2 cellular contexts compared by ENCODE assay signal in genomic region chr15:57373251-57373881, GRCh38.
A peak's percentile ranks its signal among the peaks of the same experiment; 100 is the strongest.
TF ChIP-seq lines count a peak whose summit lies in the region.

No MANE protein-coding gene starts in this region.

TF ChIP-seq in HepG2, 621 proteins besides CTCF, POLR2A, EP300 and RAD21:
- TF ChIP-seq SRSF9 (IDR thresholded peaks at IDR 0.05; ENCODE audit: borderline replicate concordance, insufficient read depth, low read depth, low read length, poor library complexity, severe bottlenecking) (no peak), HHEX (CRISPR knock-in tag; IDR thresholded peaks at IDR 0.05) (no peak), ZNF704 (CRISPR knock-in tag; IDR thresholded peaks at IDR 0.05; ENCODE audit: borderline replicate concordance) (no peak), MAFK (conservative IDR thresholded peaks at IDR 0.05 in 1 of 2, IDR thresholded peaks at IDR 0.05 in 1 of 2; ENCODE audit: low read length in 2 of 2) (peak; percentile 3 to 70; a peak in 2 of 4 replicates), ZNF672 (CRISPR knock-in tag; IDR thresholded peaks at IDR 0.05) (no peak), ARNT (IDR thresholded peaks at IDR 0.05) (no peak), MAFF (IDR thresholded peaks at IDR 0.05; ENCODE audit: low read depth, low read length) (peak; percentile 52)

TF ChIP-seq in H1, 55 proteins besides CTCF, POLR2A, EP300 and RAD21:
- no peak for TF ChIP-seq JUND (IDR thresholded peaks at IDR 0.05; ENCODE audit: low read length)
- TF ChIP-seq TAF1 (IDR thresholded peaks at IDR 0.05; ENCODE audit: low read depth, low read length) = no peak
- TF ChIP-seq CHD7 (IDR thresholded peaks at IDR 0.05; ENCODE audit: insufficient replicate concordance, low read length) = no peak
- no peak for TF ChIP-seq KDM1A (IDR thresholded peaks at IDR 0.05; ENCODE audit: borderline replicate concordance, low read length)
- TF ChIP-seq SRF (IDR thresholded peaks at IDR 0.05; ENCODE audit: low read depth, low read length) = no peak
- no peak for TF ChIP-seq RNF2 (IDR thresholded peaks at IDR 0.05; ENCODE audit: borderline replicate concordance, low read depth, low read length, missing control alignments, poor library complexity, severe bottlenecking)
- no peak for TF ChIP-seq YY1 (IDR thresholded peaks at IDR 0.05; ENCODE audit: low read depth, low read length)
- no peak for TF ChIP-seq RBBP5 (IDR thresholded peaks at IDR 0.05; ENCODE audit: borderline replicate concordance, low read depth, low read length)
- TF ChIP-seq, protein P1, sequence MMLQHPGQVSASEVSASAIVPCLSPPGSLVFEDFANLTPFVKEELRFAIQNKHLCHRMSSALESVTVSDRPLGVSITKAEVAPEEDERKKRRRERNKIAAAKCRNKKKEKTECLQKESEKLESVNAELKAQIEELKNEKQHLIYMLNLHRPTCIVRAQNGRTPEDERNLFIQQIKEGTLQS (IDR thresholded peaks at IDR 0.05; ENCODE audit: insufficient read depth, low read depth, low read length) = no peak
- TF ChIP-seq EZH2 (IDR thresholded peaks at IDR 0.05; ENCODE audit: low read depth, low read length, severe bottlenecking) = no peak
- no peak for TF ChIP-seq ASH2L (IDR thresholded peaks at IDR 0.05; ENCODE audit: low read length)
